Comparison of ENCODE assay signal across 8 cellular contexts in the genomic region with DNA sequence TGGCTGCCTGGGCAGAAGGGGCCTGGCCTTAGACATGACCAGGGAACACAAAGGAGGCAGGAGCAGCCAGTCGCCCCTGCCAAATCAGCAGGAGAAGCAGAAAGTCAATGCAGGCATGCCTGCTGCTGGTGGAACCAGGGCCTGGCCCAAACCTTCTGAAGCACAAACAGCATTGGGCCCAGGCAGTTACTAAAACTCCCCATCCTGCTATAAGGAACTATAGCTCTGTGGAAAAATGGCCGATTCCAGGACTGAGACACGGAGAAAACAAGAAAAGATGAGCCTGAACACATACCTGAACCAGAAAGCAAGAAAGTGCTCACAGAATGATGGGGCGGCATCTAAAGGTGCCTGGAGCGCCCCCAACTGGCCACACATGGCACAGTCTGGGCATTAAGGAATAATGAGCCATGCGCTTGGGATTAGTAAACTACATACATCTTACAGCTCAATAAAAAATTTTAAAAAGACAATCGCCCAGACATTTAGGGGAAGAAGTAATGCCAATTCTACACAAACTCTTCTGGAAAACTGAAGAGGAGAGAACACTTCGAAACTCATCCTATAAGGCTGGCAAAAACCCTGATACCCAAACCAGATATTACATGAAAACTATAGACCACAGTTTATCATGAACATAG. TPM values are rescaled to one million over a fixed set of nuclear protein-coding genes. Genes with fewer than 3 reads are reported as not detected.
DNase-seq lines count a peak whose midpoint lies in the region; ATAC-seq, FAIRE-seq and TF ChIP-seq lines count a peak whose summit lies in the region.
"Not testable (repeated sequence)": the region's sequence is repeated elsewhere in the genome, so short reads cannot be mapped to it uniquely, and the experiment has no call there.

No MANE protein-coding gene starts in this region.

- not testable (repeated sequence) for H3K9ac ChIP-seq in liver (ENCODE audit: low read depth in 1 of 2, low read length in 2 of 2)

- not testable (repeated sequence) for H3K9me3 ChIP-seq in AG04450 (ENCODE audit: control insufficient read depth, insufficient read depth, low read length); liver (ENCODE audit: control insufficient read depth in 4 of 4, low read length in 3 of 4); gastrocnemius medialis

- peak; percentile 50 to 52 for TF ChIP-seq RAD21 in liver (IDR thresholded peaks at IDR 0.05)

- FAIRE-seq in endometrium (lab: Jason Lieb, UNC): peak; percentile 26

- ATAC-seq in gastrocnemius medialis: not testable (repeated sequence)

- POLR2A ChIA-PET in AG04450 (lab: Yijun Ruan, JAX): not testable (repeated sequence)

- CTCF ChIA-PET in AG04450 (lab: Charles Lee): interaction anchor here (0.6 to 1.5 kb wide), 3 partner anchors 101 to 166 kb away, joined by 3 to 8 read pairs (median 3); no protein-coding TSS in a partner anchor

- H3K36me3 ChIP-seq in liver (ENCODE audit: control insufficient read depth in 4 of 4, insufficient read depth in 3 of 4, low read depth in 1 of 4, low read length in 3 of 4); gastrocnemius medialis: not testable (repeated sequence)

- 52% methylated on average over 8 of the region's 8 CpGs for WGBS in liver

- intact Hi-C loops in gastrocnemius medialis (cut with DNase I; ENCODE audit: low total_unique reads): not testable (repeated sequence)

- in situ Hi-C loops in gastrocnemius medialis (cut with MboI; ENCODE audit: low sequenced_read_pairs in 4 of 4): not testable (repeated sequence)

- H3K4me3 ChIP-seq in AG04450 (ENCODE audit: low read depth, low read length); NB4 (ENCODE audit: low read depth, low read length); liver (ENCODE audit: low read depth in 1 of 3, low read length in 3 of 3); gastrocnemius medialis: not testable (repeated sequence)

- peak; percentile 52 for TF ChIP-seq CTCF in AG04450 (IDR thresholded peaks at IDR 0.05; ENCODE audit: low read depth, low read length)
- TF ChIP-seq CTCF in GM12872 (IDR thresholded peaks at IDR 0.05; ENCODE audit: insufficient read depth, low read depth, low read length): peak; percentile 58; the same call in 2 of the 3 replicates
- TF ChIP-seq CTCF in NB4 (IDR thresholded peaks at IDR 0.05; ENCODE audit: low read depth, low read length): peak; percentile 39
- TF ChIP-seq CTCF in liver (IDR thresholded peaks at IDR 0.05; ENCODE audit: low read depth, low read length, missing input control): peak; percentile 42
- peak in 4 of 5 experiments; percentile 11 to 47 (median 21) for TF ChIP-seq CTCF in gastrocnemius medialis (IDR thresholded peaks at IDR 0.05 in 4 of 5, conservative IDR thresholded peaks at IDR 0.05 in 1 of 5)

- not testable (repeated sequence) for H3K27me3 ChIP-seq in AG04450 (ENCODE audit: control insufficient read depth, insufficient read depth, low read length); liver (ENCODE audit: control insufficient read depth in 4 of 4, insufficient read depth in 4 of 4, low read length in 3 of 4); gastrocnemius medialis

- not testable (repeated sequence) for H3K27ac ChIP-seq in AG04450 (ENCODE audit: low read depth, low read length); liver (ENCODE audit: low read depth in 1 of 2, low read length in 2 of 2); gastrocnemius medialis

- DNase-seq in AG04450 (ENCODE audit: low read depth, low spot score); gastrocnemius medialis: not testable (repeated sequence)
- peak; percentile 43 for DNase-seq in NB4 (ENCODE audit: low read depth)
- peak in 3 of 5 experiments; percentile 13 to 28 (median 25) for DNase-seq in T-helper 2 cell
- peak; percentile 49 for DNase-seq in activated naive CD4-positive, alpha-beta T cell treated with Interleukin-2 at 50 U/mL for 16 hours

- H3K4me1 ChIP-seq in liver (ENCODE audit: control insufficient read depth in 4 of 4, insufficient read depth in 4 of 4, low read length in 3 of 4): peaks cover 17 to 73% (median 65%) of the 10 kb centered on the region in 4 donors
- peaks cover 21 to 33% of the 10 kb centered on the region in 2 donors for H3K4me1 ChIP-seq in gastrocnemius medialis

- TF ChIP-seq POLR2A in NB4 (IDR thresholded peaks at IDR 0.05; ENCODE audit: extremely low read depth, insufficient read length); gastrocnemius medialis (IDR thresholded peaks at IDR 0.05): not testable (repeated sequence)

RNA-seq across cellular contexts. Expression of gene DGCR6L, which starts 2.3 kb away (rescaled TPM):
- polyA plus RNA-seq in AG04450 (2011; rRNA removed) (45.4 and 60.9 TPM in 2 replicates), liver (100 to 1,000 TPM in 1 of 2 donors, 10 to 100 TPM in 1; 88.2 to 105 TPM)
- 19.9 and 20.9 TPM in 2 replicates for polyA minus RNA-seq in AG04450 (2011; rRNA and poly(A)+ RNA removed)
- total RNA-seq in liver (10 to 100 TPM; 40.7 to 58.8 TPM), gastrocnemius medialis (100 to 1,000 TPM in 1 of 4 donors, 10 to 100 TPM in 3; 43.5 to 105 (median 67.5) TPM)

RNA-seq across cellular contexts. Expression of gene RTN4R, which starts 49.4 kb away (rescaled TPM):
- polyA plus RNA-seq in AG04450 (2011; rRNA removed) (0.16 and 0.38 TPM in 2 replicates), liver (10 to 100 TPM in 1 of 2 donors, 1 to 10 TPM in 1; 1.2 to 10.4 TPM)
- 0.23 and 0.26 TPM in 2 replicates for polyA minus RNA-seq in AG04450 (2011; rRNA and poly(A)+ RNA removed)
- total RNA-seq in liver (1 to 10 TPM in 1 of 2 donors, under 1 TPM in 1; 0.33 to 1.1 TPM), gastrocnemius medialis (under 1 TPM in 2 of 4 donors, not detected in 2; 0.29 to 0.75 TPM)
